In the genomic region with DNA sequence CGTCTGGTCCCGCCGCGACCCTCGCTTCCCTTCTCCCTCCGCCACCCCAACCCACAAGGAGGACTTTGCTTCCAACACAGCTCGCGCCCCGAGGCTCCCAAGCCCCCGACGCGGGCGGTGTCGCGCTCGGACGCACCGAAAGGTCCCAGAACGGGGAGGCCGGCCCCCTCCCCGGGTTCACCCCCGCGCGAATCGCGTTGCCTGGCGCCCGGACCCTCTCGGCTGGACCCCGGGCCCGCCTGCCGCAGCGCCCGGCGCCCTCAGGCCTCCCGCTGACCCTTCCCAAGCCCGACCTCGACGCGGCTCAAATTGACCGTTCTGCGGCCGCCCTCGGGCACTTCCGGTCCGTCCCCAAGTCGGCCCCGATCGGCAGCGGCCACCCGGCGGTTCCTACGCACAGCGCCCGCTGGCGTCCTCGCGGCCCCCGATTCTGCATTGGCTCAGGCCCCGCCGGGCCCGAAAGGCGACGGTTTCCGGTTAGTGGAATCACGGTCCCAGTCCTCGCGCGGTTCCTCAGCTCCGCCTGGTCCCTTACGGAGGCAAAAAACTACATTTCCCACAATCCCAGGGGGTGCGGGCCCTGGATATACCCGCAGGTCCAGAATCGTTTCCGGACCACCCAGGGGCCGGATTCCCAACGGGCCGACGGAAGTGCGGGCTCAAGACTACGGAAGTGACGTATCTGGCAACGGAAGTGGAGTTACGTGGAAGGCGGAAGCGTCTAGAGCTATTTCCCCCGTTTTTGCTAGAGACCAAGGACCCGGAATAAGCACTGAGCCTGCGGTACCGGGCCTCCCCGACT, we compare ENCODE assay signal across 8 cellular contexts. TPM values are rescaled to one million over a fixed set of nuclear protein-coding genes. Genes with fewer than 3 reads are reported as not detected.
A peak's percentile ranks its signal among the peaks of the same experiment; 100 is the strongest.
DNase-seq lines count a peak whose midpoint lies in the region; ATAC-seq and TF ChIP-seq lines count a peak whose summit lies in the region.

AURKAIP1 (minus strand) TSS at position 347 of the 802 bp plus-strand sequence. CDS start 451 bp downstream, outside the sequence.

- in situ Hi-C loops in GM18951 (cut with MboI; ENCODE audit: low sequenced_read_pairs, unreplicated experiment): no loop called here

- H3K4me3 Mint-ChIP-seq in activated B cell treated with CpG ODN at 0.5 μM for 24 hours (peak within 1 kb of the TSS; percentile 90), immature natural killer cell (peak within 1 kb of the TSS; percentile 90 to 96 (median 91))

- H3K27ac ChIP-seq in caudate nucleus (ENCODE audit: low read depth, low read length): peak within 1 kb of the TSS; percentile 83

- TF ChIP-seq CTCF in AG09319 (IDR thresholded peaks at IDR 0.05; ENCODE audit: low read depth, low read length) (peak; percentile 37), activated B cell treated with CpG ODN at 0.5 μM for 24 hours (IDR thresholded peaks at IDR 0.05) (no peak)

- POLR2A ChIA-PET in activated B cell treated with CpG ODN at 0.5 μM for 24 hours (lab: Charles Lee): interaction anchor here (0.5 to 7.6 kb wide), 29 partner anchors 10 to 597 kb away, joined by 3 to 116 read pairs (median 4); partner anchors contain the start of genes CCNL2, ISG15, MRPL20 and PLEKHN1

- H3K9me3 Mint-ChIP-seq in activated B cell treated with CpG ODN at 0.5 μM for 24 hours: no peaks in the 10 kb centered on the region
- no peaks in the 10 kb centered on the region for H3K9me3 Mint-ChIP-seq in immature natural killer cell

- H3K27me3 Mint-ChIP-seq in activated B cell treated with CpG ODN at 0.5 μM for 24 hours: no peaks in the 10 kb centered on the region
- H3K27me3 Mint-ChIP-seq in immature natural killer cell (ENCODE audit: low read depth in 3 of 3): peaks cover 4 to 11% (median 6%) of the 10 kb centered on the region in 3 donors

- ATAC-seq in HG03196 (IDR thresholded peaks at IDR 0.05; ENCODE audit: unreplicated experiment): peak; percentile 73
- peak; percentile 91 for ATAC-seq in activated B cell treated with CpG ODN at 0.5 μM for 24 hours (ENCODE audit: low read depth)

- CTCF ChIA-PET in activated B cell treated with CpG ODN at 0.5 μM for 24 hours (lab: Charles Lee): interaction anchor here (1.5 kb wide), 1 partner anchor 33 kb away, joined by 3 read pairs; no protein-coding TSS in a partner anchor

- H3K4me1 Mint-ChIP-seq in activated B cell treated with CpG ODN at 0.5 μM for 24 hours (peaks cover 23% of the 10 kb centered on the region), immature natural killer cell (peaks cover 12 to 32% of the 10 kb centered on the region in 2 donors)

- H3K27ac Mint-ChIP-seq in activated B cell treated with CpG ODN at 0.5 μM for 24 hours (peak within 1 kb of the TSS; percentile 92), immature natural killer cell (peak within 1 kb of the TSS; percentile 91 to 98 (median 94))

- peak; percentile 99 for DNase-seq in AG09319 (ENCODE audit: extremely low read depth, low read depth)
- peak; percentile 100 for DNase-seq in NCI-H345 (lab: John Stamatoyannopoulos, UW)
- DNase-seq in activated B cell treated with CpG ODN at 0.5 μM for 24 hours: peak; percentile 88
- peak; percentile 85 to 100 (median 98) for DNase-seq in caudate nucleus (lab: John Stamatoyannopoulos, UW)
- peak; percentile 96 to 98 (median 97) for DNase-seq in immature natural killer cell
- peak; percentile 100 for DNase-seq in smooth muscle cell of the brain vasculature (ENCODE audit: low read depth, low spot score)

- H3K36me3 Mint-ChIP-seq in activated B cell treated with CpG ODN at 0.5 μM for 24 hours (ENCODE audit: low read depth) (peaks cover 10% of the 10 kb centered on the region), immature natural killer cell (no peaks in the 10 kb centered on the region)

- intact Hi-C loops in activated B cell treated with CpG ODN at 0.5 μM for 24 hours (cut with micrococcal nuclease): loop anchor here (1.0 to 5.0 kb wide), 12 partner anchors 24 to 416 kb away; partner anchors contain the start of genes ATAD3B, C1orf159, CCNL2 and CPTP

- TF ChIP-seq POLR2A in GM18951 (IDR thresholded peaks at IDR 0.05; ENCODE audit: extremely low read depth, insufficient read depth, insufficient read length): peak; percentile 75

RNA-seq across cellular contexts. Expression of gene AURKAIP1, which starts in this region (rescaled TPM):
- total RNA-seq in activated B cell treated with CpG ODN at 0.5 μM for 24 hours: 91.5 and 105 TPM in 2 replicates
- 100 to 1,000 TPM; 168 to 216 (median 190) TPM for polyA plus RNA-seq in immature natural killer cell

Comparison
In these comparisons a context has a peak if more than half of its experiments do, and no peak if none do; other contexts are left out.
1. Peak in every context shown above with its lines: DNase-seq, ATAC-seq and H3K27ac ChIP-seq.